1 cellular context compared by ENCODE assay signal in genomic region chr20:46349742-46350056, GRCh38.
TF ChIP-seq lines count a peak whose summit lies in the region.

No MANE protein-coding gene starts in this region.

TF ChIP-seq in SK-N-SH, 30 proteins besides CTCF, POLR2A, EP300 and RAD21 (continued from another document):
- TF ChIP-seq, protein P1, sequence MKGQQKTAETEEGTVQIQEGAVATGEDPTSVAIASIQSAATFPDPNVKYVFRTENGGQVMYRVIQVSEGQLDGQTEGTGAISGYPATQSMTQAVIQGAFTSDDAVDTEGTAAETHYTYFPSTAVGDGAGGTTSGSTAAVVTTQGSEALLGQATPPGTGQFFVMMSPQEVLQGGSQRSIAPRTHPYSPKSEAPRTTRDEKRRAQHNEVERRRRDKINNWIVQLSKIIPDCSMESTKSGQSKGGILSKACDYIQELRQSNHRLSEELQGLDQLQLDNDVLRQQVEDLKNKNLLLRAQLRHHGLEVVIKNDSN (IDR thresholded peaks at IDR 0.05; ENCODE audit: borderline replicate concordance, low read depth) = no peak
- TF ChIP-seq RXRA (IDR thresholded peaks at IDR 0.05; ENCODE audit: borderline replicate concordance, low read depth) = no peak
- no peak for TF ChIP-seq NFIC (IDR thresholded peaks at IDR 0.05; ENCODE audit: borderline replicate concordance)
- TF ChIP-seq, protein P2, sequence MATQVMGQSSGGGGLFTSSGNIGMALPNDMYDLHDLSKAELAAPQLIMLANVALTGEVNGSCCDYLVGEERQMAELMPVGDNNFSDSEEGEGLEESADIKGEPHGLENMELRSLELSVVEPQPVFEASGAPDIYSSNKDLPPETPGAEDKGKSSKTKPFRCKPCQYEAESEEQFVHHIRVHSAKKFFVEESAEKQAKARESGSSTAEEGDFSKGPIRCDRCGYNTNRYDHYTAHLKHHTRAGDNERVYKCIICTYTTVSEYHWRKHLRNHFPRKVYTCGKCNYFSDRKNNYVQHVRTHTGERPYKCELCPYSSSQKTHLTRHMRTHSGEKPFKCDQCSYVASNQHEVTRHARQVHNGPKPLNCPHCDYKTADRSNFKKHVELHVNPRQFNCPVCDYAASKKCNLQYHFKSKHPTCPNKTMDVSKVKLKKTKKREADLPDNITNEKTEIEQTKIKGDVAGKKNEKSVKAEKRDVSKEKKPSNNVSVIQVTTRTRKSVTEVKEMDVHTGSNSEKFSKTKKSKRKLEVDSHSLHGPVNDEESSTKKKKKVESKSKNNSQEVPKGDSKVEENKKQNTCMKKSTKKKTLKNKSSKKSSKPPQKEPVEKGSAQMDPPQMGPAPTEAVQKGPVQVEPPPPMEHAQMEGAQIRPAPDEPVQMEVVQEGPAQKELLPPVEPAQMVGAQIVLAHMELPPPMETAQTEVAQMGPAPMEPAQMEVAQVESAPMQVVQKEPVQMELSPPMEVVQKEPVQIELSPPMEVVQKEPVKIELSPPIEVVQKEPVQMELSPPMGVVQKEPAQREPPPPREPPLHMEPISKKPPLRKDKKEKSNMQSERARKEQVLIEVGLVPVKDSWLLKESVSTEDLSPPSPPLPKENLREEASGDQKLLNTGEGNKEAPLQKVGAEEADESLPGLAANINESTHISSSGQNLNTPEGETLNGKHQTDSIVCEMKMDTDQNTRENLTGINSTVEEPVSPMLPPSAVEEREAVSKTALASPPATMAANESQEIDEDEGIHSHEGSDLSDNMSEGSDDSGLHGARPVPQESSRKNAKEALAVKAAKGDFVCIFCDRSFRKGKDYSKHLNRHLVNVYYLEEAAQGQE (IDR thresholded peaks at IDR 0.05; ENCODE audit: low read depth, low read length) = no peak
- TF ChIP-seq CHD2 (IDR thresholded peaks at IDR 0.05; ENCODE audit: low read length, partially characterized antibody) = no peak
- TF ChIP-seq TAF1 (IDR thresholded peaks at IDR 0.05; ENCODE audit: borderline replicate concordance, low read depth, low read length) = no peak
- no peak for TF ChIP-seq RFX5 (IDR thresholded peaks at IDR 0.05; ENCODE audit: low read length)
TF ChIP-seq in SK-N-SH: peak in this region for 0.
